Comparison of ENCODE assay signal across 1 cellular context in the genomic region with DNA sequence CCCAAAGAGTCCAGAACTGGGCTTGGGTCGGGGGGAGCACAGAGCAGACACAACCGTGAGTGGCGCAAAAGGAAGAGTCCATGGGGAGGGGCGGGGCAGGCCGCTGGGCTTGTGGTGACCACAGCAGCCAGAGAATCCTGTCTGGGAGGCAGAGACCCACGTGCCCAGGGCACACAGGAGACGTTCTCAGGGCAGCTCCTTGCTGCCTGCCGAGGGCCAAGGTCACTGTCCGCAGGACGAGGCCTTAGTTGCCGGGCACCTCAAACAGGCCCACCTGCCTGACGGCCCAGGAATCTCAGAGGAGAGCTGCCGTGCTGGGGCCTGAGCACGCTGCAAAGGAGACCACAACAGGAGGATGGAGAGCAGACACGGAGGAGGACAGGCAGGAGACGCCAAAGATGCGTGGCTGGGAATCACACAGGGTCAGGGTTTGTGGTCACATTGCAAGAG.
TF ChIP-seq lines count a peak whose summit lies in the region.

No MANE protein-coding gene starts in this region.

TF ChIP-seq in IMR-90, 13 proteins besides CTCF, POLR2A, EP300 and RAD21:
- TF ChIP-seq CEBPB (IDR thresholded peaks at IDR 0.05; ENCODE audit: low read depth, low read length) (no peak), BHLHE40 (IDR thresholded peaks at IDR 0.05; ENCODE audit: low read depth, low read length) (no peak), MAFK (IDR thresholded peaks at IDR 0.05; ENCODE audit: low read depth, low read length) (no peak), MXI1 (IDR thresholded peaks at IDR 0.05; ENCODE audit: borderline replicate concordance, low read depth, low read length) (no peak), RFX5 (IDR thresholded peaks at IDR 0.05; ENCODE audit: low read depth, low read length) (no peak), RCOR1 (IDR thresholded peaks at IDR 0.05; ENCODE audit: insufficient replicate concordance, low read length) (no peak), SMC3 (IDR thresholded peaks at IDR 0.05; ENCODE audit: low read depth, low read length) (no peak)
- TF ChIP-seq, protein P1, sequence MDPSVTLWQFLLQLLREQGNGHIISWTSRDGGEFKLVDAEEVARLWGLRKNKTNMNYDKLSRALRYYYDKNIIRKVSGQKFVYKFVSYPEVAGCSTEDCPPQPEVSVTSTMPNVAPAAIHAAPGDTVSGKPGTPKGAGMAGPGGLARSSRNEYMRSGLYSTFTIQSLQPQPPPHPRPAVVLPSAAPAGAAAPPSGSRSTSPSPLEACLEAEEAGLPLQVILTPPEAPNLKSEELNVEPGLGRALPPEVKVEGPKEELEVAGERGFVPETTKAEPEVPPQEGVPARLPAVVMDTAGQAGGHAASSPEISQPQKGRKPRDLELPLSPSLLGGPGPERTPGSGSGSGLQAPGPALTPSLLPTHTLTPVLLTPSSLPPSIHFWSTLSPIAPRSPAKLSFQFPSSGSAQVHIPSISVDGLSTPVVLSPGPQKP (IDR thresholded peaks at IDR 0.05; ENCODE audit: borderline replicate concordance, low read depth, low read length): no peak
TF ChIP-seq in IMR-90: peak in this region for 0.
